20 cellular contexts compared by ENCODE assay signal in genomic region chr6:82176616-82177015, GRCh38.
A peak's percentile ranks its signal among the peaks of the same experiment; 100 is the strongest.
DNase-seq lines count a peak whose midpoint lies in the region; ATAC-seq and TF ChIP-seq lines count a peak whose summit lies in the region.
"Had no signal": no experiment of that assay in that cellular context is flagged by ENCODE, and none has a peak within 500 bp of the region (broad histone marks: within the 10 kb centered on the region; RNA-seq: fewer than 3 reads in every experiment).

No MANE protein-coding gene starts in this region.

- H3K9me3 Mint-ChIP-seq in T-helper 2 cell treated with Interferon-gamma antibody and Interleukin-4, amounts not matched to agents 5 μg/mL and 100 μg/mL, for 36 hours, result no peaks in the 10 kb centered on the region
- H3K9me3 Mint-ChIP-seq: H9, IgD-negative memory B cell had no signal

- no peak overlapping the region for H3K4me3 Mint-ChIP-seq in T-helper 2 cell treated with Interferon-gamma antibody and Interleukin-4, amounts not matched to agents 5 μg/mL and 100 μg/mL, for 36 hours
- H3K4me3 Mint-ChIP-seq: H9, IgD-negative memory B cell had no signal

- H3K27me3 Mint-ChIP-seq in T-helper 2 cell treated with Interferon-gamma antibody and Interleukin-4, amounts not matched to agents 5 μg/mL and 100 μg/mL, for 36 hours (ENCODE audit: low read depth), result no peaks in the 10 kb centered on the region
- H3K27me3 Mint-ChIP-seq: IgD-negative memory B cell had no signal

- no peaks in the 10 kb centered on the region for H3K4me1 Mint-ChIP-seq in T-helper 2 cell treated with Interferon-gamma antibody and Interleukin-4, amounts not matched to agents 5 μg/mL and 100 μg/mL, for 36 hours (ENCODE audit: low read depth)
- H3K4me1 Mint-ChIP-seq: H9, IgD-negative memory B cell had no signal

- peak overlapping the region; percentile 12 for H3K27ac Mint-ChIP-seq in T-helper 2 cell treated with Interferon-gamma antibody and Interleukin-4, amounts not matched to agents 5 μg/mL and 100 μg/mL, for 36 hours
- H3K27ac Mint-ChIP-seq: IgD-negative memory B cell had no signal

- peaks cover 44% of the 10 kb centered on the region for H3K36me3 Mint-ChIP-seq in T-helper 2 cell treated with Interferon-gamma antibody and Interleukin-4, amounts not matched to agents 5 μg/mL and 100 μg/mL, for 36 hours (ENCODE audit: low read depth)

- peak overlapping the region; percentile 38 for H3K4me2 ChIP-seq in skeletal muscle satellite cell (ENCODE audit: low read length)

- peak overlapping the region; percentile 9 for H3K9ac ChIP-seq in skeletal muscle satellite cell (ENCODE audit: low read depth, low read length)

- no peak for DNase-seq in T-helper 2 cell treated with Interferon-gamma antibody and Interleukin-4, amounts not matched to agents 5 μg/mL and 100 μg/mL, for 36 hours (ENCODE audit: low spot score)
- DNase-seq in T-helper 2 cell (no peak), brain microvascular endothelial cell (no peak), fibroblast of the aortic adventitia (ENCODE audit: low read depth) (peak; percentile 33), NOMO-1 treated with dmso at 0.1 percent for 144 hours (lab: John Stamatoyannopoulos, UW; ENCODE audit: unreplicated experiment) (no peak)
- DNase-seq in activated CD4-positive, alpha-beta T cell treated with anti-CD3 and anti-CD28 coated beads, Interleukin-2, amount 50 U/mL, for 48 hours, result no peak
- DNase-seq: C1 segment of cervical spinal cord, DMS 273 treated with DMSO at 0.1 percent for 48 hours, H9, Kasumi-1, NCI-H1105, NCI-H1694, NCI-H2107, NCI-H226, NCI-H524 treated with DMSO at 0.1 percent for 48 hours, SIG-M5 had no signal

- peak overlapping the region; percentile 25 for H3K27ac ChIP-seq in brain microvascular endothelial cell
- H3K27ac ChIP-seq: 22Rv1 had no signal

- TF ChIP-seq CTCF in brain microvascular endothelial cell (IDR thresholded peaks at IDR 0.05; ENCODE audit: low read depth, low read length, missing control alignments), result no peak
- no peak for TF ChIP-seq CTCF in fibroblast of the aortic adventitia (IDR thresholded peaks at IDR 0.05; ENCODE audit: insufficient read depth, low read length)

- H3K4me1 ChIP-seq in skeletal muscle satellite cell (ENCODE audit: control insufficient read depth, insufficient read depth, low read length), result peaks cover 18% of the 10 kb centered on the region

- no peak for ATAC-seq in HG03571 (IDR thresholded peaks at IDR 0.05; ENCODE audit: unreplicated experiment)

- H3K9me3 ChIP-seq in skeletal muscle satellite cell (replicated peaks; ENCODE audit: low read length), result no peaks in the 10 kb centered on the region

- peaks cover 16% of the 10 kb centered on the region for H3K36me3 ChIP-seq in brain microvascular endothelial cell (replicated peaks)
- peaks cover 48% of the 10 kb centered on the region for H3K36me3 ChIP-seq in skeletal muscle satellite cell (ENCODE audit: insufficient read depth, low read length)

- in situ Hi-C loops in brain microvascular endothelial cell (cut with HindIII; ENCODE audit: low pct_ligation_motif_present, low sequenced_read_pairs), result no loop called here

- no peaks in the 10 kb centered on the region for H3K27me3 ChIP-seq in brain microvascular endothelial cell (replicated peaks)
- no peaks in the 10 kb centered on the region for H3K27me3 ChIP-seq in skeletal muscle satellite cell (ENCODE audit: control insufficient read depth, insufficient read depth, low read length)

- H3K4me3 ChIP-seq in brain microvascular endothelial cell (ENCODE audit: low read depth, low read length) (no peak overlapping the region), fibroblast of the aortic adventitia (ENCODE audit: low read depth, low read length) (no peak overlapping the region), skeletal muscle satellite cell (ENCODE audit: low read length) (no peak overlapping the region)
